In the genomic region with DNA sequence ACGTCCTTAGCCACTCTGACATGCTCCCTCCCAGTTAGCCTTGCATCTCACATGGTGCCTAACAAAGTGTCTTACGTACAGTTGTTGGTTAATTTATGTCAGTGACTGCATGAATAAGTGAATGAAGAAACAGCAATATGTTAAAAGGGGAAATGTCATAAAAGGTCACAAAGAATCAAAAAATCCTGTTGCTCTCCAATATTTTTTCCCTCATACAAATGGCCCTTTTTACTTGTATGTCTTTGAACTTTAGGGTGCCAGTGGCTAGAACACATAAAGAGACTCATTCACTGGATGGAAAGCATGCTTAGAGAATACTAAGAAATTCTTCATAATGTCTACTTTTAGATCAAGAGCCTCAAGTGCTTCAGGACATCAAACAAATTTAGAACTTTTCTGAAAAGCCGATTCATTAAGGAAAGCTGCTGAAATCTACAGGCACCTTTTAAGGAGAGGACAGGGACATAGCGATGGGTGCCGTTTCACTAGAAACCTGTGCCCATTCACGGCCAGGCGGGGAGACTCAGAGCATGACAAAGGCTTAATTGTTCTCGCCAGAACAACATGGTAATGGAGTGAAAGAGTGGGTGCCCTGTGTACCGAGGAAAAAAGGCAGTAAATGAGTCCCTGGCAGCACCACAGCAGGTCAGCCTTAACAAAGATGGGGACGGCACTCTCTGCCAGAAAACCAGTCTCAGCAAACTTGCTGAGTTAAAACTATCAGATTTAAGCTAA, we compare ENCODE assay signal across 12 cellular contexts.
DNase-seq lines count a peak whose midpoint lies in the region; TF ChIP-seq lines count a peak whose summit lies in the region.
"Had no signal": no experiment of that assay in that cellular context is flagged by ENCODE, and none has a peak within 500 bp of the region (broad histone marks: within the 10 kb centered on the region; RNA-seq: fewer than 3 reads in every experiment).

No MANE protein-coding gene starts in this region.

- H3K4me3 Mint-ChIP-seq in progenitor cell of endocrine pancreas (ENCODE audit: low read depth) = no peak overlapping the region

- no peak for TF ChIP-seq CTCF in progenitor cell of endocrine pancreas (IDR thresholded peaks at IDR 0.05; ENCODE audit: unreplicated experiment)
- TF ChIP-seq CTCF in GM13977 (IDR thresholded peaks at IDR 0.05; ENCODE audit: extremely low read depth, insufficient read depth, missing control alignments) = no peak

- no peaks in the 10 kb centered on the region for H3K9me3 Mint-ChIP-seq in progenitor cell of endocrine pancreas (ENCODE audit: low read depth)

- H3K27ac Mint-ChIP-seq in progenitor cell of endocrine pancreas = peak overlapping the region; percentile 20

- peaks cover 8% of the 10 kb centered on the region for H3K27me3 Mint-ChIP-seq in progenitor cell of endocrine pancreas

- DNase-seq in G401 (ENCODE audit: low spot score) (peak; percentile 29), anterior cingulate cortex (lab: John Stamatoyannopoulos, UW) (peak in 53 of 58 donors; percentile 23 to 96 (median 66)), hippocampal formation (lab: John Stamatoyannopoulos, UW) (peak; percentile 75 to 88), progenitor cell of endocrine pancreas (ENCODE audit: low spot score, unreplicated experiment) (no peak), NCI-H345 (lab: John Stamatoyannopoulos, UW) (no peak), GM13977 (ENCODE audit: low spot score) (no peak), NCI-H2107 (lab: John Stamatoyannopoulos, UW) (no peak), GOT3 (lab: John Stamatoyannopoulos, UW) (no peak)
- DNase-seq: activated CD8-positive, alpha-beta memory T cell treated with anti-CD3 and anti-CD28 coated beads for 24 hours; activated gamma-delta T cell; MM.1S; stimulated activated CD4-positive, alpha-beta T cell treated with anti-CD3 and anti-CD28 coated beads, Interleukin-15, amount 100 ng/mL, for 24 hours had no signal

- H3K4me1 Mint-ChIP-seq in progenitor cell of endocrine pancreas (ENCODE audit: low read depth) = peaks cover 3% of the 10 kb centered on the region

- H3K36me3 Mint-ChIP-seq in progenitor cell of endocrine pancreas (ENCODE audit: insufficient read depth) = no peaks in the 10 kb centered on the region

- in situ Hi-C loops in G401 (cut with HindIII; ENCODE audit: low sequenced_read_pairs) (no loop called here), GM13977 (cut with MboI; ENCODE audit: low pct_unique_long_range_greater_than_20kb, low sequenced_read_pairs, unreplicated experiment) (no loop called here)

Comparison
In these comparisons a context has a peak if more than half of its experiments do, and no peak if none do; other contexts are left out.
1. DNase-seq: peak in G401 (single experiment), anterior cingulate cortex (53 of 58) and hippocampal formation (2 of 2); none in progenitor cell of endocrine pancreas (single experiment), NCI-H345 (single experiment), GM13977 (single experiment), NCI-H2107 (single experiment) and GOT3 (single experiment).